In the genomic region with DNA sequence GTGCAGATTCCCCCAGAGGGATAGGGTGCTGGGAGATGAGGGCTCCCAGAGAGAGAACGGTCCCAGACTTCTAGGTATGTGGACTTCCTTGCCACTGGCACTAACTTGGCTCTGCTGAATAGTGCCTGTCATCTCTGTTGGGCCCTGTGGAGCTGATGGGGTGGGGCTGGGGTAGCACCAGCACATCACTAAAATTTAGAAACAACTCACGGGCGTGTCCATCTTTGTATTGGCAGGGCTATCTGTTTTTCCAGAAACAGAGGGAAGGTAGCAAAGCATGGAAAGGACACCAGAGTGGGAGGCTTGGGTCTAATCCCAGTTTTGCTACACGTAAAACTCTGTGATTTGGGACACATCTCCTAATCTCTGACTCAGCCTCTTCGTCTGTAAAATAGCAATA, we compare ENCODE assay signal across 8 cellular contexts. TPM values are rescaled to one million over a fixed set of nuclear protein-coding genes. Genes with fewer than 3 reads are reported as not detected.
DNase-seq lines count a peak whose midpoint lies in the region; ATAC-seq and TF ChIP-seq lines count a peak whose summit lies in the region.
"Had no signal": no experiment of that assay in that cellular context is flagged by ENCODE, and none has a peak within 500 bp of the region (broad histone marks: within the 10 kb centered on the region; RNA-seq: fewer than 3 reads in every experiment).

No MANE protein-coding gene starts in this region.

- H3K4me1 ChIP-seq in body of pancreas (peaks cover 13% of the 10 kb centered on the region), lung (ENCODE audit: control insufficient read depth in 2 of 2, insufficient read depth in 2 of 2, low read length in 2 of 2) (peaks cover 8 to 31% of the 10 kb centered on the region in 2 donors), upper lobe of right lung (peaks cover 47% of the 10 kb centered on the region)

- peaks cover 5% of the 10 kb centered on the region for H3K36me3 Mint-ChIP-seq in activated naive CD8-positive, alpha-beta T cell treated with anti-CD3 and anti-CD28 coated beads, Interleukin-2, amount 50 U/mL, for 24 hours (ENCODE audit: low read depth)

- ATAC-seq in HG03097 (IDR thresholded peaks at IDR 0.05; ENCODE audit: low FRiP score, unreplicated experiment) (peak; percentile 23), body of pancreas (no peak), lung (ENCODE audit: insufficient read depth, low FRiP score) (no peak), upper lobe of right lung (peak; percentile 34)
- ATAC-seq in activated naive CD8-positive, alpha-beta T cell treated with anti-CD3 and anti-CD28 coated beads, Interleukin-2, amount 50 U/mL, for 24 hours = no peak

- 75 to 87% methylated on average over 5 of the region's 5 CpGs for WGBS in body of pancreas, 2 donors
- 73 to 89% methylated on average over 5 of the region's 5 CpGs for WGBS in lung, 2 donors

- H3K36me3 ChIP-seq in body of pancreas (replicated peaks in 1 of 2; ENCODE audit: insufficient read depth in 1 of 2, low read depth in 2 of 2) (no peaks in the 10 kb centered on the region), lung (ENCODE audit: control insufficient read depth in 2 of 2, insufficient read depth in 2 of 2, low read length in 2 of 2) (peaks cover 2 to 3% of the 10 kb centered on the region in 2 donors), upper lobe of right lung (peaks cover 18% of the 10 kb centered on the region)

- no peak overlapping the region for H3K4me3 Mint-ChIP-seq in activated naive CD8-positive, alpha-beta T cell treated with anti-CD3 and anti-CD28 coated beads, Interleukin-2, amount 50 U/mL, for 24 hours

- no peak for TF ChIP-seq POLR2A in body of pancreas (IDR thresholded peaks at IDR 0.05)

- intact Hi-C loops in body of pancreas (cut with DNase I) (no loop called here), upper lobe of right lung (cut with DNase I) (no loop called here)

- H3K9me3 ChIP-seq in body of pancreas (no peaks in the 10 kb centered on the region), lung (ENCODE audit: control insufficient read depth in 2 of 2, insufficient read depth in 1 of 2, low read length in 1 of 2) (no peaks in the 10 kb centered on the region), upper lobe of right lung (no peaks in the 10 kb centered on the region)
- H3K9me3 ChIP-seq: SJCRH30 had no signal

- no peak overlapping the region for H3K27ac Mint-ChIP-seq in activated naive CD8-positive, alpha-beta T cell treated with anti-CD3 and anti-CD28 coated beads, Interleukin-2, amount 50 U/mL, for 24 hours

- H3K27me3 ChIP-seq in body of pancreas = no peaks in the 10 kb centered on the region
- no peaks in the 10 kb centered on the region for H3K27me3 ChIP-seq in lung (ENCODE audit: control insufficient read depth, insufficient read depth)
- H3K27me3 ChIP-seq in upper lobe of right lung = no peaks in the 10 kb centered on the region
- H3K27me3 ChIP-seq: SJCRH30 had no signal

- no peak for DNase-seq in body of pancreas
- no peak for DNase-seq in lung (ENCODE audit: low spot score)
- no peak for DNase-seq in upper lobe of right lung
- DNase-seq in EL = no peak
- DNase-seq in activated naive CD8-positive, alpha-beta T cell treated with anti-CD3 and anti-CD28 coated beads, Interleukin-2, amount 50 U/mL, for 24 hours = no peak
- DNase-seq in NOMO-1 treated with dmso at 0.1 percent for 144 hours (lab: John Stamatoyannopoulos, UW; ENCODE audit: unreplicated experiment) = no peak

- no peak overlapping the region for H3K4me3 ChIP-seq in body of pancreas
- no peak overlapping the region for H3K4me3 ChIP-seq in lung
- no peak overlapping the region for H3K4me3 ChIP-seq in upper lobe of right lung
- H3K4me3 ChIP-seq: SJCRH30 had no signal

- H3K9me3 Mint-ChIP-seq in activated naive CD8-positive, alpha-beta T cell treated with anti-CD3 and anti-CD28 coated beads, Interleukin-2, amount 50 U/mL, for 24 hours = no peaks in the 10 kb centered on the region

- no peak for TF ChIP-seq CTCF in body of pancreas (IDR thresholded peaks at IDR 0.05)
- no peak for TF ChIP-seq CTCF in lung (IDR thresholded peaks at IDR 0.05; ENCODE audit: control extremely low read depth, extremely low read depth)
- TF ChIP-seq CTCF in upper lobe of right lung (IDR thresholded peaks at IDR 0.05) = no peak

- no peaks in the 10 kb centered on the region for H3K27me3 Mint-ChIP-seq in activated naive CD8-positive, alpha-beta T cell treated with anti-CD3 and anti-CD28 coated beads, Interleukin-2, amount 50 U/mL, for 24 hours

- H3K27ac ChIP-seq in body of pancreas (peak overlapping the region in 3 of 4 donors; percentile 18 to 62 (median 61)), lung (ENCODE audit: low read depth in 1 of 2, low read length in 1 of 2) (peak overlapping the region; percentile 83 to 84), upper lobe of right lung (peak overlapping the region; percentile 75)

- peaks cover 14% of the 10 kb centered on the region for H3K4me1 Mint-ChIP-seq in activated naive CD8-positive, alpha-beta T cell treated with anti-CD3 and anti-CD28 coated beads, Interleukin-2, amount 50 U/mL, for 24 hours

RNA-seq across cellular contexts. Expression of a gene that starts 25.8 kb away (rescaled TPM):
- total RNA-seq in body of pancreas = 10 to 100 TPM; 18.8 to 22.1 TPM
- 10 to 100 TPM; 41.5 to 44.8 TPM for total RNA-seq in lung
- polyA plus RNA-seq in lung = 10 to 100 TPM; 14.9 to 30.3 TPM
- 61.5 TPM for total RNA-seq in upper lobe of right lung

Comparison
In these comparisons a context has a peak if more than half of its experiments do, and no peak if none do; other contexts are left out.
1. ATAC-seq: peak in HG03097 (single experiment) and upper lobe of right lung (single experiment); none in body of pancreas (single experiment), lung (single experiment) and activated naive CD8-positive, alpha-beta T cell treated with anti-CD3 and anti-CD28 coated beads, Interleukin-2, amount 50 U/mL, for 24 hours (single experiment).
2. Peak in every context shown above with its lines, with median percentiles within 50 percentile points of each other: H3K27ac ChIP-seq.